Comparison of ENCODE assay signal across 8 cellular contexts in the genomic region with DNA sequence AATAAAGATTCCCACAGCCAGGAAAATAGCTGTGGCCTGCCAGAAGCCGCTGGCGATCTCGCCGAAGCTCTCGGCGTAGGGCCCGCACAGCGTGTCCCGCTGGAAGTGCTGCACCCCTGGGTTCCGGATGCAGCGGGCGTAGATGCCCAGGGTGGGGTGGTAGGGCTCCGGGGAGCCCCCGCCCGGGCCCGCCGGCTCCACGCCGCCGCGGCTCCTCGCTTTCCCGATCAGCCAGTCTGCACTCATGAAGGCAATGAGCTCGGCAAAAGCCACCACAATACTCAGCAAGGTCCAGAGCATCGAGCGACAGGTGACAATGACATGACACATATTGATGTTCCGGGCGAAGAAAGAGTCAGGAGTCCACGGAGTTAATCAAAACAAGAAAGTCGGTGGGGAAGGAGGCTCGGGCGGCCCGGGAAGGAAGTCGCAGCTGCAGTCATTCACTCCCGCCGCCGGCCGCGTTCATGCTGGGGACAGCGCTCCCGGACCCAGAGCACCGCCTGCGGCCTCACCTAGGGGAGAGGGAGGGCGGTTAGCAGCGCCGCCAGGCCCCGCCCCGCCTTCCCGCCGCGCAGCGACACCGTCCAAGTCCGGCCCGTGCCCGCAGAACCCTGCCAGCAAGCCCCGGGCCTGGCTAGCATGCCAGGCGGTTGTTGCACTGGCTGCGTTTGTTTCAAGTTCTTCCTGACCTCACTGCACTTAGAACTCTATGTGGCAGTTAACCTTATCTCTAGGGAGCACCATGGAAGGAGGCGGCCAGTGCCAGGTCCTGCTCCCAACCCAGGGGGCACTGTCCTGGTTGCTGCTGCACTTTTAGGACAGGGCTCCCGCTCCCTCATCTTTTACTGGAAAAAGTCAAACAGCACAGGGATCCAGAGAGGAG.
DNase-seq lines count a peak whose midpoint lies in the region; ATAC-seq and TF ChIP-seq lines count a peak whose summit lies in the region.

No MANE protein-coding gene starts in this region.

- peak overlapping the region; percentile 62; the same call in 1 of the 3 replicates for H2BK15ac ChIP-seq in IMR-90 (ENCODE audit: low read depth, low read length)

- peak overlapping the region; percentile 60; the same call in 1 of the 2 replicates for H4K91ac ChIP-seq in IMR-90 (ENCODE audit: insufficient read depth, low read depth, low read length)

- H4K8ac ChIP-seq in IMR-90 (ENCODE audit: low read depth in 2 of 2, low read length in 2 of 2) = peak overlapping the region; percentile 29 to 32; a peak in 2 of 4 replicates

- H2AK9ac ChIP-seq in IMR-90 (replicated peaks; ENCODE audit: low read depth, low read length, poor library complexity) = peak overlapping the region; percentile 63

- H3K9me3 ChIP-seq in IMR-90 (ENCODE audit: control insufficient read depth, insufficient read depth, low read length) (no peaks in the 10 kb centered on the region), muscle layer of colon (ENCODE audit: low read length) (no peaks in the 10 kb centered on the region), thoracic aorta (no peaks in the 10 kb centered on the region)

- TF ChIP-seq POLR2A in IMR-90 (IDR thresholded peaks at IDR 0.05; ENCODE audit: low read depth, low read length) = no peak

- ATAC-seq in GM21367 (IDR thresholded peaks at IDR 0.05; ENCODE audit: unreplicated experiment) = peak; percentile 73
- ATAC-seq in IMR-90 (ENCODE audit: low read depth) = peak; percentile 34
- peak; percentile 25 for ATAC-seq in thoracic aorta (ENCODE audit: insufficient number of reproducible peaks, low FRiP score, low read depth)

- H2AK5ac ChIP-seq in IMR-90 (ENCODE audit: low read depth, low read length) = peak overlapping the region; percentile 78; the same call in 1 of the 2 replicates

- dilution Hi-C loops in IMR-90 (cut with HindIII; ENCODE audit: low sequenced_read_pairs, unreplicated experiment) = no loop called here

- H3K36me3 ChIP-seq in IMR-90 (ENCODE audit: control insufficient read depth, insufficient read depth, low read length) (peaks cover 6% of the 10 kb centered on the region; the same call in 1 of the 2 replicates), muscle layer of colon (ENCODE audit: insufficient read depth, low read length) (no peaks in the 10 kb centered on the region), thoracic aorta (no peaks in the 10 kb centered on the region)

- H2BK5ac ChIP-seq in IMR-90 (ENCODE audit: low read depth, low read length, poor library complexity, severe bottlenecking) = no peak overlapping the region

- H3K4me3 Mint-ChIP-seq in Calu3 (ENCODE audit: low read depth, unreplicated experiment) = peak overlapping the region; percentile 43

- H3K27ac Mint-ChIP-seq in Calu3 (ENCODE audit: unreplicated experiment) = no peak overlapping the region

- H3K27ac ChIP-seq in IMR-90 (ENCODE audit: insufficient read depth, low read length) = 0 out of 2 replicates have a peak overlapping the region, but pooled peaks have one; percentile 11
- H3K27ac ChIP-seq in muscle layer of colon (ENCODE audit: low read depth, low read length) = peak overlapping the region; percentile 70
- H3K27ac ChIP-seq in thoracic aorta = peak overlapping the region; percentile 3 to 57

- no peak overlapping the region for H3K56ac ChIP-seq in IMR-90 (ENCODE audit: extremely low read depth, insufficient read depth, low read length)

- H3K4me3 ChIP-seq in IMR-90 (ENCODE audit: insufficient read depth, low read depth, low read length) (peak overlapping the region; percentile 9), epithelial cell of esophagus (ENCODE audit: low read length) (peak overlapping the region; percentile 24), muscle layer of colon (ENCODE audit: low read depth in 1 of 2, low read length in 2 of 2) (peak overlapping the region; percentile 33 to 60), thoracic aorta (peak overlapping the region; percentile 73)

- no peaks in the 10 kb centered on the region for H3K9me3 Mint-ChIP-seq in Calu3 (ENCODE audit: low read depth, unreplicated experiment)

- peaks cover 1% of the 10 kb centered on the region for H3K36me3 Mint-ChIP-seq in Calu3 (ENCODE audit: insufficient read depth, unreplicated experiment)

- H3K9ac ChIP-seq in IMR-90 (ENCODE audit: low read depth, low read length) (peak overlapping the region; percentile 41), muscle layer of colon (ENCODE audit: low read length) (peak overlapping the region; percentile 45)

- peak overlapping the region; percentile 63 for H3K4ac ChIP-seq in IMR-90 (ENCODE audit: low read depth, low read length)

- H2AFZ ChIP-seq in IMR-90 (replicated peaks; ENCODE audit: low read length, poor library complexity) = peak overlapping the region; percentile 83

- CTCF ChIA-PET in Calu3 (lab: Charles Lee) = interaction anchor here (2.3 kb wide), 1 partner anchor 9 kb away, joined by 7 read pairs; no protein-coding TSS in a partner anchor
- CTCF ChIA-PET in IMR-90 (lab: Yijun Ruan, JAX) = no interaction called here

- no peak for TF ChIP-seq RAD21 in IMR-90 (IDR thresholded peaks at IDR 0.05; ENCODE audit: low read length)

- no peaks in the 10 kb centered on the region for H3K27me3 Mint-ChIP-seq in Calu3 (ENCODE audit: unreplicated experiment)

- DNase-seq in Calu3 (peak; percentile 60), IMR-90 (no peak), epithelial cell of esophagus (ENCODE audit: low read depth) (peak; percentile 43), thoracic aorta (ENCODE audit: low spot score) (peak; percentile 12), SHP77 treated with DMSO at 0.1 percent for 48 hours (lab: John Stamatoyannopoulos, UW) (no peak)
- peak in 2 of 3 experiments; percentile 3 to 10 for DNase-seq in activated CD8-positive, alpha-beta memory T cell treated with anti-CD3 and anti-CD28 coated beads for 48 hours (ENCODE audit: low read depth in 2 of 3, low spot score in 2 of 3)

- in situ Hi-C loops in IMR-90 (cut with MboI; ENCODE audit: low sequenced_read_pairs) = loop anchor here (10.0 kb wide), 1 partner anchor 85 kb away; no protein-coding TSS in a partner anchor

- BruUV-seq in Calu3 (replicated peaks; lab: Mats Ljungman, UMichigan) (no TSS peak), IMR-90 (replicated peaks; lab: Mats Ljungman, UMichigan) (no TSS peak)

- no peaks in the 10 kb centered on the region for H3K27me3 ChIP-seq in IMR-90 (ENCODE audit: control insufficient read depth, insufficient read depth, low read length)
- no peaks in the 10 kb centered on the region for H3K27me3 ChIP-seq in muscle layer of colon (ENCODE audit: control insufficient read depth in 1 of 2, insufficient read depth in 2 of 2, low read length in 2 of 2)
- H3K27me3 ChIP-seq in thoracic aorta (replicated peaks; ENCODE audit: insufficient read depth) = no peaks in the 10 kb centered on the region

- intact Hi-C loops in Calu3 (cut with micrococcal nuclease; ENCODE audit: unreplicated experiment) (no loop called here), IMR-90 (cut with micrococcal nuclease) (loop anchor here (5.0 kb wide), 3 partner anchors 82 to 397 kb away; a partner anchor contains a TSS)

- peak overlapping the region; percentile 81 for H3K4me2 ChIP-seq in IMR-90 (ENCODE audit: low read depth, low read length)

- H3K14ac ChIP-seq in IMR-90 (replicated peaks; ENCODE audit: low read depth, low read length) = peak overlapping the region; percentile 74

- H2BK20ac ChIP-seq in IMR-90 (ENCODE audit: low read depth, low read length) = 0 out of 2 replicates have a peak overlapping the region, but pooled peaks have one; percentile 27

- WGBS in IMR-90 (ENCODE audit: extremely low coverage in 2 of 2, insufficient read length in 1 of 2), 2 experiments = 20% methylated on average over 33 of the region's 61 CpGs; no CpG with 5 or more reads in 1 of the 2 experiments

- peak overlapping the region; percentile 74 for H3K23ac ChIP-seq in IMR-90 (ENCODE audit: low read depth, low read length)

- H3K18ac ChIP-seq in IMR-90 (ENCODE audit: low read depth, low read length) = peak overlapping the region; percentile 33; the same call in 1 of the 2 replicates

- peaks cover 67% of the 10 kb centered on the region for H3K4me1 Mint-ChIP-seq in Calu3 (ENCODE audit: low read depth, unreplicated experiment)

- H4K20me1 ChIP-seq in IMR-90 (ENCODE audit: insufficient read depth, low read length) = peaks cover 20% of the 10 kb centered on the region; the same call in 1 of the 2 replicates

- peaks cover 20% of the 10 kb centered on the region for H3K9me1 ChIP-seq in IMR-90 (ENCODE audit: insufficient read depth, low read length)

- H3K4me1 ChIP-seq in IMR-90 (ENCODE audit: control insufficient read depth, insufficient read depth, low read length) = peaks cover 41% of the 10 kb centered on the region
- H3K4me1 ChIP-seq in muscle layer of colon (ENCODE audit: insufficient read depth, low read length) = peaks cover 67% of the 10 kb centered on the region
- H3K4me1 ChIP-seq in thoracic aorta (ENCODE audit: control insufficient read depth in 1 of 2, low read depth in 2 of 2) = peaks cover 22 to 50% of the 10 kb centered on the region in 2 donors

- no peak for TF ChIP-seq CTCF in Calu3 (IDR thresholded peaks at IDR 0.05; ENCODE audit: unreplicated experiment)
- no peak for TF ChIP-seq CTCF in IMR-90 (conservative IDR thresholded peaks at IDR 0.05; ENCODE audit: low read depth, low read length)
- no peak for TF ChIP-seq CTCF in epithelial cell of esophagus (IDR thresholded peaks at IDR 0.05; ENCODE audit: insufficient read depth, low read depth, low read length, missing control alignments)
- TF ChIP-seq CTCF in thoracic aorta (IDR thresholded peaks at IDR 0.05) = no peak

- H3K79me1 ChIP-seq in IMR-90 (ENCODE audit: low read depth in 1 of 2, low read length in 2 of 2) = peaks cover 20 to 56% of the 10 kb centered on the region in 2 experiments

- POLR2A ChIA-PET in IMR-90 (lab: Charles Lee; ENCODE audit: unreplicated experiment) = no interaction called here

- peak overlapping the region; percentile 11; the same call in 1 of the 2 replicates for H2BK120ac ChIP-seq in IMR-90 (ENCODE audit: low read depth, low read length)

- peak overlapping the region; percentile 21 for H4K5ac ChIP-seq in IMR-90 (ENCODE audit: low read depth, low read length)

TF ChIP-seq in IMR-90, 13 proteins besides CTCF, POLR2A, EP300 and RAD21:
- TF ChIP-seq BHLHE40 (IDR thresholded peaks at IDR 0.05; ENCODE audit: low read depth, low read length) = peak; percentile 58
- no peak for TF ChIP-seq MXI1 (IDR thresholded peaks at IDR 0.05; ENCODE audit: borderline replicate concordance, low read depth, low read length)

Comparison
In these comparisons a context has a peak if more than half of its experiments do, and no peak if none do; other contexts are left out.
1. DNase-seq: peak in Calu3 (single experiment), activated CD8-positive, alpha-beta memory T cell treated with anti-CD3 and anti-CD28 coated beads for 48 hours (2 of 3), epithelial cell of esophagus (single experiment) and thoracic aorta (single experiment); none in IMR-90 (single experiment) and SHP77 treated with DMSO at 0.1 percent for 48 hours (single experiment).
2. H3K27ac ChIP-seq: peak in every context shown above with its lines; median percentile 70 in muscle layer of colon; 30 in thoracic aorta; 11 in IMR-90.
3. H3K4me3 ChIP-seq: peak in every context shown above with its lines; median percentile 73 in thoracic aorta; 46 in muscle layer of colon; 24 in epithelial cell of esophagus; 9 in IMR-90.
4. Peak in every context shown above with its lines, with median percentiles within 50 percentile points of each other: ATAC-seq.